Comparison of ENCODE assay signal across 8 cellular contexts in genomic region chr19:58476498-58477015, GRCh38. TPM values are rescaled to one million over a fixed set of nuclear protein-coding genes. Genes with fewer than 3 reads are reported as not detected.
DNase-seq lines count a peak whose midpoint lies in the region; ATAC-seq and TF ChIP-seq lines count a peak whose summit lies in the region.

No MANE protein-coding gene starts in this region.

- CTCF ChIA-PET in MCF 10A (lab: Yijun Ruan, JAX): interaction anchor here (1.4 kb wide), 1 partner anchor 43 kb away, joined by 6 read pairs; the partner anchor contains the start of gene ZBTB45

- H3K4me1 ChIP-seq in Loucy (ENCODE audit: insufficient read depth, low read length, poor library complexity, severe bottlenecking): peaks cover 24% of the 10 kb centered on the region
- peaks cover 16% of the 10 kb centered on the region for H3K4me1 ChIP-seq in testis

- peak overlapping the region; percentile 92 for H3K27ac Mint-ChIP-seq in MCF 10A (ENCODE audit: low read depth, unreplicated experiment)

- no peaks in the 10 kb centered on the region for H3K27me3 Mint-ChIP-seq in MCF 10A (ENCODE audit: insufficient read depth, unreplicated experiment)

- H3K4me3 ChIP-seq in GM06990 (replicated peaks; ENCODE audit: low read depth, low read length) (peak overlapping the region; percentile 70), Loucy (ENCODE audit: low read length, poor library complexity, severe bottlenecking) (peak overlapping the region; percentile 93), testis (peak overlapping the region; percentile 66 to 68)

- no peaks in the 10 kb centered on the region for H3K9me2 ChIP-seq in Loucy (replicated peaks; ENCODE audit: low read depth, low read length)

- H3K27me3 ChIP-seq in GM06990 (replicated peaks; ENCODE audit: control insufficient read depth, insufficient read depth, low read length) (no peaks in the 10 kb centered on the region), Loucy (ENCODE audit: insufficient read depth, low read length, poor library complexity, severe bottlenecking) (no peaks in the 10 kb centered on the region), testis (no peaks in the 10 kb centered on the region)

- H3K27ac ChIP-seq in testis: peak overlapping the region; percentile 73 to 93

- H3K79me2 ChIP-seq in Loucy (ENCODE audit: insufficient read depth, low read length): no peaks in the 10 kb centered on the region

- H3F3A ChIP-seq in Loucy (ENCODE audit: low read depth): no peaks in the 10 kb centered on the region

- H3K9ac ChIP-seq in Loucy (ENCODE audit: low read depth, low read length, poor library complexity, severe bottlenecking): peak overlapping the region; percentile 88

- POLR2A ChIA-PET in MCF 10A (lab: Yijun Ruan, JAX): interaction anchor here (0.7 to 2.7 kb wide), 8 partner anchors 13 to 1074 kb away, joined by 3 to 13 read pairs (median 4); partner anchors contain the start of genes TRIM28, ZBTB45, ZNF497 and ZNF584

- peak overlapping the region; percentile 90 for H3K4me3 Mint-ChIP-seq in MCF 10A (ENCODE audit: unreplicated experiment)

- peak overlapping the region; percentile 83 for H2AFZ ChIP-seq in Loucy (ENCODE audit: low read length)

- peaks cover 10% of the 10 kb centered on the region for H3K4me1 Mint-ChIP-seq in MCF 10A (ENCODE audit: insufficient read depth, unreplicated experiment)

- intact Hi-C loops in MCF 10A (cut with micrococcal nuclease): no loop called here
- intact Hi-C loops in testis (cut with DNase I; ENCODE audit: low total_unique reads): no loop called here

- 1 to 2% methylated on average over 23 to 27 of the region's 27 CpGs for WGBS in testis, 2 donors

- no peak for TF ChIP-seq CTCF in GM06990 (IDR thresholded peaks at IDR 0.05; ENCODE audit: insufficient read depth, low read length, poor library complexity, severe bottlenecking)
- no peak for TF ChIP-seq CTCF in Loucy (conservative IDR thresholded peaks at IDR 0.05; ENCODE audit: low read length)
- no peak for TF ChIP-seq CTCF in MCF 10A (IDR thresholded peaks at IDR 0.05; ENCODE audit: unreplicated experiment)
- TF ChIP-seq CTCF in testis (IDR thresholded peaks at IDR 0.05): no peak

- TF ChIP-seq POLR2A in testis (IDR thresholded peaks at IDR 0.05): no peak

- H3K9me3 ChIP-seq in Loucy (ENCODE audit: insufficient read depth, low read depth, low read length) (no peaks in the 10 kb centered on the region), testis (no peaks in the 10 kb centered on the region)

- no TSS peak for BruUV-seq in MCF 10A (replicated peaks; lab: Mats Ljungman, UMichigan)

- no peaks in the 10 kb centered on the region for H3K9me3 Mint-ChIP-seq in MCF 10A (ENCODE audit: unreplicated experiment)

- no peaks in the 10 kb centered on the region for H4K20me1 ChIP-seq in Loucy (ENCODE audit: insufficient read depth, low read length, poor library complexity, severe bottlenecking)

- peak overlapping the region; percentile 83 for H3K4me2 ChIP-seq in Loucy (ENCODE audit: low read depth, low read length, poor library complexity, severe bottlenecking)

- H3K36me3 ChIP-seq in GM06990 (ENCODE audit: control insufficient read depth, insufficient read depth, low read length): peaks cover 17% of the 10 kb centered on the region
- peaks cover 12% of the 10 kb centered on the region; the same call in 1 of the 2 replicates for H3K36me3 ChIP-seq in Loucy (ENCODE audit: insufficient read depth, low read length)
- H3K36me3 ChIP-seq in testis (ENCODE audit: low read depth, missing control alignments): no peaks in the 10 kb centered on the region

- peaks cover 72% of the 10 kb centered on the region for H3K36me3 Mint-ChIP-seq in MCF 10A (ENCODE audit: insufficient read depth, unreplicated experiment)

- ATAC-seq in esophagus mucosa: no peak
- ATAC-seq in HG02798 (IDR thresholded peaks at IDR 0.05; ENCODE audit: poor library complexity, unreplicated experiment): no peak

- DNase-seq in GM06990 (ENCODE audit: extremely low read depth, insufficient read length) (no peak), MCF 10A (ENCODE audit: unreplicated experiment) (peak; percentile 38), left kidney (ENCODE audit: low read depth, low spot score) (peak; percentile 49), testis (no peak)
- no peak for DNase-seq in stimulated activated naive CD4-positive, alpha-beta T cell (lab: John Stamatoyannopoulos, UW)

RNA-seq across cellular contexts. Expression of gene ZNF446, which starts 0.4 kb away (rescaled TPM):
- total RNA-seq in MCF 10A (2022) (8.3 and 10.3 TPM in 2 replicates), testis (10 to 100 TPM; 33.6 to 38.7 TPM), esophagus mucosa (4.7 TPM)
- 24.3 TPM for polyA plus RNA-seq in testis (ENCODE audit: insufficient read depth, low read depth, low replicate concordance)

RNA-seq across cellular contexts. Expression of gene ZNF324, which starts 9.7 kb away (rescaled TPM):
- 6.5 and 7.9 TPM in 2 replicates for total RNA-seq in MCF 10A (2022)
- total RNA-seq in testis: 10 to 100 TPM; 23.2 to 24.8 TPM
- polyA plus RNA-seq in testis (ENCODE audit: insufficient read depth, low read depth, low replicate concordance): 7.8 TPM
- total RNA-seq in esophagus mucosa: 9.2 TPM

RNA-seq across cellular contexts. Expression of gene ZNF324B, which starts 25.1 kb away (rescaled TPM):
- total RNA-seq in MCF 10A (2022): 4.7 and 7.2 TPM in 2 replicates
- total RNA-seq in testis: 10 to 100 TPM in 1 of 2 donors, 1 to 10 TPM in 1; 8.5 to 15.8 TPM
- polyA plus RNA-seq in testis (ENCODE audit: insufficient read depth, low read depth, low replicate concordance): 4.8 TPM
- total RNA-seq in esophagus mucosa: 6.0 TPM

RNA-seq across cellular contexts. Expression of gene SLC27A5, which starts 35.2 kb away (rescaled TPM):
- total RNA-seq in MCF 10A (2022) (14.7 and 22.5 TPM in 2 replicates), testis (10 to 100 TPM; 29.1 to 37.8 TPM), esophagus mucosa (6.4 TPM)
- polyA plus RNA-seq in testis (ENCODE audit: insufficient read depth, low read depth, low replicate concordance): 63.6 TPM

RNA-seq across cellular contexts. Expression of gene ZNF132, which starts 36.6 kb away (rescaled TPM):
- total RNA-seq in MCF 10A (2022) (not detected in 2 replicates), testis (10 to 100 TPM; 11.4 to 11.6 TPM), esophagus mucosa (1.0 TPM)
- 5.5 TPM for polyA plus RNA-seq in testis (ENCODE audit: insufficient read depth, low read depth, low replicate concordance)

Comparison
In these comparisons a context has a peak if more than half of its experiments do, and no peak if none do; other contexts are left out.
1. DNase-seq: peak in MCF 10A (single experiment) and left kidney (single experiment); none in GM06990 (single experiment), testis (single experiment) and stimulated activated naive CD4-positive, alpha-beta T cell (0 of 6).
2. Peak in every context shown above with its lines, with median percentiles within 50 percentile points of each other: H3K4me3 ChIP-seq.